Comparison of ENCODE assay signal across 28 cellular contexts in genomic region chr6:5068153-5068751, GRCh38. TPM values are rescaled to one million over a fixed set of nuclear protein-coding genes. Genes with fewer than 3 reads are reported as not detected.
DNase-seq lines count a peak whose midpoint lies in the region; ATAC-seq lines count a peak whose summit lies in the region.
"Had no signal": no experiment of that assay in that cellular context is flagged by ENCODE, and none has a peak within 500 bp of the region (broad histone marks: within the 10 kb centered on the region; RNA-seq: fewer than 3 reads in every experiment).

No MANE protein-coding gene starts in this region.

- peak; percentile 35 for DNase-seq in COLO668 (lab: John Stamatoyannopoulos, UW; ENCODE audit: unreplicated experiment)
- DNase-seq in HuH-7 (ENCODE audit: low spot score): peak; percentile 50
- no peak for DNase-seq in left colon
- peak; percentile 55 for DNase-seq in mucosa of gallbladder (ENCODE audit: low spot score)
- DNase-seq in NCI-H187 treated with DMSO at 0.1 percent for 48 hours (lab: John Stamatoyannopoulos, UW): no peak
- DNase-seq in NCI-H69 (lab: John Stamatoyannopoulos, UW): no peak
- no peak for DNase-seq in naive thymus-derived CD8-positive, alpha-beta T cell
- DNase-seq: 8988T; ACHN; BE2C; Calu3; CD8-positive, alpha-beta memory T cell; H9; HFFc6; NCI-H1048; NCI-H1417 treated with DMSO at 0.1 percent for 48 hours; NCI-H1694 treated with DMSO at 0.1 percent for 48 hours; NCI-H2081 treated with DMSO at 0.1 percent for 48 hours; NCI-H2171; NCI-H345; NCI-H524 treated with DMSO at 0.1 percent for 48 hours; NCI-H82; NK-92 treated with Interleukin-12 subunit alpha and Interleukin-12 subunit beta, amount 100 ng/mL, for 24 hours; PC-3; SK-N-SH had no signal

- H3K9me3 Mint-ChIP-seq in naive thymus-derived CD8-positive, alpha-beta T cell: peaks cover 0 to 15% (median 2%) of the 10 kb centered on the region in 9 donors
- H3K9me3 Mint-ChIP-seq: GM23338, IgD-negative memory B cell had no signal

- H3K27ac Mint-ChIP-seq in naive thymus-derived CD8-positive, alpha-beta T cell: no peak overlapping the region
- H3K27ac Mint-ChIP-seq: CD14-positive monocyte; CD8-positive, alpha-beta memory T cell; GM23338; HFFc6; IgD-negative memory B cell had no signal

- H3K27me3 Mint-ChIP-seq in naive thymus-derived CD8-positive, alpha-beta T cell: peaks cover 0 to 3% (median 0%) of the 10 kb centered on the region in 5 donors
- H3K27me3 Mint-ChIP-seq: IgD-negative memory B cell had no signal

- peaks cover 2 to 6% (median 4%) of the 10 kb centered on the region in 3 donors for H3K36me3 Mint-ChIP-seq in naive thymus-derived CD8-positive, alpha-beta T cell
- H3K36me3 Mint-ChIP-seq: CD14-positive monocyte; CD8-positive, alpha-beta memory T cell; IgD-negative memory B cell had no signal

- peaks cover 0 to 2% (median under 1%) of the 10 kb centered on the region in 4 donors for H3K4me1 Mint-ChIP-seq in naive thymus-derived CD8-positive, alpha-beta T cell
- H3K4me1 Mint-ChIP-seq: GM23338 had no signal

- ATAC-seq in left colon: peak; percentile 44
- ATAC-seq in naive thymus-derived CD8-positive, alpha-beta T cell: no peak
- ATAC-seq: GM23338, PC-3 had no signal

- no peak overlapping the region for H3K4me3 Mint-ChIP-seq in naive thymus-derived CD8-positive, alpha-beta T cell
- H3K4me3 Mint-ChIP-seq: CD14-positive monocyte; CD8-positive, alpha-beta memory T cell; GM23338; H9; HFFc6; IgD-negative memory B cell had no signal

- intact Hi-C loops in left colon (cut with DNase I, micrococcal nuclease): no loop called here

- POLR2A ChIA-PET in naive thymus-derived CD8-positive, alpha-beta T cell (lab: Charles Lee): no interaction called here

RNA-seq across cellular contexts. Expression of gene PPP1R3G, which starts 16.9 kb away (rescaled TPM):
- total RNA-seq in left colon: 1 to 10 TPM in 1 of 2 donors, under 1 TPM in 1; 0.98 to 1.6 TPM
- 2.8 TPM for total RNA-seq in mucosa of gallbladder
- total RNA-seq in naive thymus-derived CD8-positive, alpha-beta T cell: under 1 TPM in 1 of 2 experiments, not detected in 1; 0.08 TPM
- not detected for polyA plus RNA-seq in naive thymus-derived CD8-positive, alpha-beta T cell
- total RNA-seq: CD8-positive, alpha-beta memory T cell; H9 had no signal
- polyA plus RNA-seq: CD8-positive, alpha-beta memory T cell had no signal

Comparison
In these comparisons a context has a peak if more than half of its experiments do, and no peak if none do; other contexts are left out.
1. DNase-seq: peak in COLO668 (single experiment), HuH-7 (single experiment) and mucosa of gallbladder (single experiment); none in left colon (0 of 2), NCI-H187 treated with DMSO at 0.1 percent for 48 hours (single experiment), NCI-H69 (single experiment) and naive thymus-derived CD8-positive, alpha-beta T cell (0 of 10).